In genomic region chr2:226657340-226658053, GRCh38 we compare ENCODE assay signal across 1 cellular context.
A peak's percentile ranks its signal among the peaks of the same experiment; 100 is the strongest.
TF ChIP-seq lines count a peak whose summit lies in the region.

No MANE protein-coding gene starts in this region.

TF ChIP-seq in HepG2, 621 proteins besides CTCF, POLR2A, EP300 and RAD21 (continued from another document and continues in another):
- TF ChIP-seq, protein P1, sequence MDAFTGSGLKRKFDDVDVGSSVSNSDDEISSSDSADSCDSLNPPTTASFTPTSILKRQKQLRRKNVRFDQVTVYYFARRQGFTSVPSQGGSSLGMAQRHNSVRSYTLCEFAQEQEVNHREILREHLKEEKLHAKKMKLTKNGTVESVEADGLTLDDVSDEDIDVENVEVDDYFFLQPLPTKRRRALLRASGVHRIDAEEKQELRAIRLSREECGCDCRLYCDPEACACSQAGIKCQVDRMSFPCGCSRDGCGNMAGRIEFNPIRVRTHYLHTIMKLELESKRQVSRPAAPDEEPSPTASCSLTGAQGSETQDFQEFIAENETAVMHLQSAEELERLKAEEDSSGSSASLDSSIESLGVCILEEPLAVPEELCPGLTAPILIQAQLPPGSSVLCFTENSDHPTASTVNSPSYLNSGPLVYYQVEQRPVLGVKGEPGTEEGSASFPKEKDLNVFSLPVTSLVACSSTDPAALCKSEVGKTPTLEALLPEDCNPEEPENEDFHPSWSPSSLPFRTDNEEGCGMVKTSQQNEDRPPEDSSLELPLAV (CRISPR knock-in tag; conservative IDR thresholded peaks at IDR 0.05; ENCODE audit: low read depth) = no peak
- TF ChIP-seq PRPF4 (IDR thresholded peaks at IDR 0.05; ENCODE audit: low read depth, low read length, poor library complexity, severe bottlenecking) = no peak
- peak; percentile 83 for TF ChIP-seq RARA (CRISPR knock-in tag; IDR thresholded peaks at IDR 0.05)
- TF ChIP-seq ZNF101 (CRISPR knock-in tag; IDR thresholded peaks at IDR 0.05; ENCODE audit: borderline replicate concordance, low read depth) = no peak
- TF ChIP-seq IRF9 (CRISPR knock-in tag; IDR thresholded peaks at IDR 0.05; ENCODE audit: borderline replicate concordance) = no peak
- TF ChIP-seq, protein P2, sequence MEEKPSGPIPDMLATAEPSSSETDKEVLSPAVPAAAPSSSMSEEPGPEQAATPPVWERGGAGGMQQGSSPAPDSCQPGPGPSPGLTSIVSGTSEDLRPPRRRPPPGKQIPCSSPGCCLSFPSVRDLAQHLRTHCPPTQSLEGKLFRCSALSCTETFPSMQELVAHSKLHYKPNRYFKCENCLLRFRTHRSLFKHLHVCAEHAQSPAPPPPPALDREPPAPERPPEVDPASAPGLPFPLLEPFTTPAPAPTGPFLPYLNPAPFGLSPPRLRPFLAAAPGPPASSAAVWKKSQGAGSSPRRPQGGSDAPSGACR (CRISPR knock-in tag; IDR thresholded peaks at IDR 0.05) = 0 out of 2 replicates have a peak, but pooled peaks have one; percentile 29
- no peak for TF ChIP-seq ZNF598 (CRISPR knock-in tag; IDR thresholded peaks at IDR 0.05; ENCODE audit: borderline replicate concordance)
- no peak; the same call in 1 of the 2 replicates for TF ChIP-seq ZNF564 (CRISPR knock-in tag; IDR thresholded peaks at IDR 0.05)
- TF ChIP-seq MBD4 (IDR thresholded peaks at IDR 0.05; ENCODE audit: borderline replicate concordance, low read length) = peak; percentile 96; the same call in 1 of the 2 replicates
- no peak for TF ChIP-seq ZNF720 (CRISPR knock-in tag; IDR thresholded peaks at IDR 0.05)
- TF ChIP-seq ATF7 (IDR thresholded peaks at IDR 0.05) = no peak
- TF ChIP-seq ATF7 (CRISPR knock-in tag; IDR thresholded peaks at IDR 0.05) = no peak
- peak; percentile 87; the same call in 1 of the 2 replicates for TF ChIP-seq GATA4 (IDR thresholded peaks at IDR 0.05; ENCODE audit: borderline replicate concordance, low read depth)
- TF ChIP-seq CBX1 (IDR thresholded peaks at IDR 0.05; ENCODE audit: low read depth) = no peak
- no peak for TF ChIP-seq ZNF607 (CRISPR knock-in tag; IDR thresholded peaks at IDR 0.05; ENCODE audit: borderline replicate concordance)
- TF ChIP-seq CREB3 (CRISPR knock-in tag; IDR thresholded peaks at IDR 0.05) = peak; percentile 50; the same call in 1 of the 2 replicates
- no peak for TF ChIP-seq HNRNPL (IDR thresholded peaks at IDR 0.05; ENCODE audit: low read depth, low read length)
- no peak; the same call in 1 of the 2 replicates for TF ChIP-seq CREB1 (IDR thresholded peaks at IDR 0.05)
- TF ChIP-seq CREB1 (CRISPR knock-in tag; IDR thresholded peaks at IDR 0.05) = peak; percentile 88
- TF ChIP-seq MED13 (CRISPR knock-in tag; IDR thresholded peaks at IDR 0.05) = peak; percentile 81
- TF ChIP-seq, protein P3, sequence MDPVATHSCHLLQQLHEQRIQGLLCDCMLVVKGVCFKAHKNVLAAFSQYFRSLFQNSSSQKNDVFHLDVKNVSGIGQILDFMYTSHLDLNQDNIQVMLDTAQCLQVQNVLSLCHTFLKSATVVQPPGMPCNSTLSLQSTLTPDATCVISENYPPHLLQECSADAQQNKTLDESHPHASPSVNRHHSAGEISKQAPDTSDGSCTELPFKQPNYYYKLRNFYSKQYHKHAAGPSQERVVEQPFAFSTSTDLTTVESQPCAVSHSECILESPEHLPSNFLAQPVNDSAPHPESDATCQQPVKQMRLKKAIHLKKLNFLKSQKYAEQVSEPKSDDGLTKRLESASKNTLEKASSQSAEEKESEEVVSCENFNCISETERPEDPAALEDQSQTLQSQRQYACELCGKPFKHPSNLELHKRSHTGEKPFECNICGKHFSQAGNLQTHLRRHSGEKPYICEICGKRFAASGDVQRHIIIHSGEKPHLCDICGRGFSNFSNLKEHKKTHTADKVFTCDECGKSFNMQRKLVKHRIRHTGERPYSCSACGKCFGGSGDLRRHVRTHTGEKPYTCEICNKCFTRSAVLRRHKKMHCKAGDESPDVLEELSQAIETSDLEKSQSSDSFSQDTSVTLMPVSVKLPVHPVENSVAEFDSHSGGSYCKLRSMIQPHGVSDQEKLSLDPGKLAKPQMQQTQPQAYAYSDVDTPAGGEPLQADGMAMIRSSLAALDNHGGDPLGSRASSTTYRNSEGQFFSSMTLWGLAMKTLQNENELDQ (CRISPR knock-in tag; IDR thresholded peaks at IDR 0.05; ENCODE audit: borderline replicate concordance) = no peak
- TF ChIP-seq, protein P4, sequence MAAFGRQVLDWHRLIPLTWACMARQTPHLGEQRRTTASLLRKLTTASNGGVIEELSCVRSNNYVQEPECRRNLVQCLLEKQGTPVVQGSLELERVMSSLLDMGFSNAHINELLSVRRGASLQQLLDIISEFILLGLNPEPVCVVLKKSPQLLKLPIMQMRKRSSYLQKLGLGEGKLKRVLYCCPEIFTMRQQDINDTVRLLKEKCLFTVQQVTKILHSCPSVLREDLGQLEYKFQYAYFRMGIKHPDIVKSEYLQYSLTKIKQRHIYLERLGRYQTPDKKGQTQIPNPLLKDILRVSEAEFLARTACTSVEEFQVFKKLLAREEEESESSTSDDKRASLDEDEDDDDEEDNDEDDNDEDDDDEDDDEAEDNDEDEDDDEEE (CRISPR knock-in tag; IDR thresholded peaks at IDR 0.05) = no peak
- 0 out of 2 replicates have a peak, but pooled peaks have one; percentile 58 for TF ChIP-seq TBX3 (IDR thresholded peaks at IDR 0.05; ENCODE audit: borderline replicate concordance)
- TF ChIP-seq HNRNPLL (IDR thresholded peaks at IDR 0.05; ENCODE audit: low read depth, low read length, poor library complexity, severe bottlenecking) = no peak
- no peak; the same call in 1 of the 2 replicates for TF ChIP-seq ZNF430 (CRISPR knock-in tag; IDR thresholded peaks at IDR 0.05)
- TF ChIP-seq ZNF784 (CRISPR knock-in tag; IDR thresholded peaks at IDR 0.05; ENCODE audit: borderline replicate concordance) = 0 out of 2 replicates have a peak, but pooled peaks have one; percentile 38
- TF ChIP-seq ZNF672 (CRISPR knock-in tag; IDR thresholded peaks at IDR 0.05) = no peak
- TF ChIP-seq ZBTB4 (CRISPR knock-in tag; IDR thresholded peaks at IDR 0.05; ENCODE audit: borderline replicate concordance) = no peak
- TF ChIP-seq, protein P5, sequence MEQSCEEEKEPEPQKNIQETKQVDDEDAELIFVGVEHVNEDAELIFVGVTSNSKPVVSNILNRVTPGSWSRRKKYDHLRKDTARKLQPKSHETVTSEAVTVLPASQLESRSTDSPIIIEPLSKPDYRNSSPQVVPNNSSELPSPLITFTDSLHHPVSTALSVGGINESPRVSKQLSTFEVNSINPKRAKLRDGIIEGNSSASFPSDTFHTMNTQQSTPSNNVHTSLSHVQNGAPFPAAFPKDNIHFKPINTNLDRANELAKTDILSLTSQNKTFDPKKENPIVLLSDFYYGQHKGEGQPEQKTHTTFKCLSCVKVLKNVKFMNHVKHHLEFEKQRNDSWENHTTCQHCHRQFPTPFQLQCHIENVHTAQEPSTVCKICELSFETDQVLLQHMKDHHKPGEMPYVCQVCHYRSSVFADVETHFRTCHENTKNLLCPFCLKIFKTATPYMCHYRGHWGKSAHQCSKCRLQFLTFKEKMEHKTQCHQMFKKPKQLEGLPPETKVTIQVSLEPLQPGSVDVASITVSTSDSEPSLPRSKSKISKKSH (CRISPR knock-in tag; IDR thresholded peaks at IDR 0.05; ENCODE audit: borderline replicate concordance) = no peak
- no peak for TF ChIP-seq NFE2 (CRISPR knock-in tag; IDR thresholded peaks at IDR 0.05)
- TF ChIP-seq, protein P6, sequence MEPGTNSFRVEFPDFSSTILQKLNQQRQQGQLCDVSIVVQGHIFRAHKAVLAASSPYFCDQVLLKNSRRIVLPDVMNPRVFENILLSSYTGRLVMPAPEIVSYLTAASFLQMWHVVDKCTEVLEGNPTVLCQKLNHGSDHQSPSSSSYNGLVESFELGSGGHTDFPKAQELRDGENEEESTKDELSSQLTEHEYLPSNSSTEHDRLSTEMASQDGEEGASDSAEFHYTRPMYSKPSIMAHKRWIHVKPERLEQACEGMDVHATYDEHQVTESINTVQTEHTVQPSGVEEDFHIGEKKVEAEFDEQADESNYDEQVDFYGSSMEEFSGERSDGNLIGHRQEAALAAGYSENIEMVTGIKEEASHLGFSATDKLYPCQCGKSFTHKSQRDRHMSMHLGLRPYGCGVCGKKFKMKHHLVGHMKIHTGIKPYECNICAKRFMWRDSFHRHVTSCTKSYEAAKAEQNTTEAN (CRISPR knock-in tag; conservative IDR thresholded peaks at IDR 0.05) = no peak
- TF ChIP-seq SRF (IDR thresholded peaks at IDR 0.05; ENCODE audit: low read depth, low read length) = no peak
- TF ChIP-seq HDAC6 (IDR thresholded peaks at IDR 0.05; ENCODE audit: low read depth, low read length) = no peak
- peak; percentile 98 for TF ChIP-seq NFIC (IDR thresholded peaks at IDR 0.05; ENCODE audit: low read length)
- no peak for TF ChIP-seq ZSCAN22 (CRISPR knock-in tag; IDR thresholded peaks at IDR 0.05)
- TF ChIP-seq, protein P7, sequence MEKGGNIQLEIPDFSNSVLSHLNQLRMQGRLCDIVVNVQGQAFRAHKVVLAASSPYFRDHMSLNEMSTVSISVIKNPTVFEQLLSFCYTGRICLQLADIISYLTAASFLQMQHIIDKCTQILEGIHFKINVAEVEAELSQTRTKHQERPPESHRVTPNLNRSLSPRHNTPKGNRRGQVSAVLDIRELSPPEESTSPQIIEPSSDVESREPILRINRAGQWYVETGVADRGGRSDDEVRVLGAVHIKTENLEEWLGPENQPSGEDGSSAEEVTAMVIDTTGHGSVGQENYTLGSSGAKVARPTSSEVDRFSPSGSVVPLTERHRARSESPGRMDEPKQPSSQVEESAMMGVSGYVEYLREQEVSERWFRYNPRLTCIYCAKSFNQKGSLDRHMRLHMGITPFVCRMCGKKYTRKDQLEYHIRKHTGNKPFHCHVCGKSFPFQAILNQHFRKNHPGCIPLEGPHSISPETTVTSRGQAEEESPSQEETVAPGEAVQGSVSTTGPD (CRISPR knock-in tag; IDR thresholded peaks at IDR 0.05) = no peak
- no peak for TF ChIP-seq ZFY (CRISPR knock-in tag; IDR thresholded peaks at IDR 0.05)
- no peak for TF ChIP-seq ZNF557 (CRISPR knock-in tag; IDR thresholded peaks at IDR 0.05)
- peak; percentile 98 for TF ChIP-seq GATAD2A (CRISPR knock-in tag; IDR thresholded peaks at IDR 0.05)
- TF ChIP-seq NFIB (CRISPR knock-in tag; IDR thresholded peaks at IDR 0.05; ENCODE audit: borderline replicate concordance) = no peak
- TF ChIP-seq YEATS4 (CRISPR knock-in tag; IDR thresholded peaks at IDR 0.05; ENCODE audit: borderline replicate concordance) = no peak
- TF ChIP-seq NCOA5 (CRISPR knock-in tag; IDR thresholded peaks at IDR 0.05) = no peak
- no peak for TF ChIP-seq CHD2 (IDR thresholded peaks at IDR 0.05; ENCODE audit: low read depth, low read length)
- TF ChIP-seq, protein P8, sequence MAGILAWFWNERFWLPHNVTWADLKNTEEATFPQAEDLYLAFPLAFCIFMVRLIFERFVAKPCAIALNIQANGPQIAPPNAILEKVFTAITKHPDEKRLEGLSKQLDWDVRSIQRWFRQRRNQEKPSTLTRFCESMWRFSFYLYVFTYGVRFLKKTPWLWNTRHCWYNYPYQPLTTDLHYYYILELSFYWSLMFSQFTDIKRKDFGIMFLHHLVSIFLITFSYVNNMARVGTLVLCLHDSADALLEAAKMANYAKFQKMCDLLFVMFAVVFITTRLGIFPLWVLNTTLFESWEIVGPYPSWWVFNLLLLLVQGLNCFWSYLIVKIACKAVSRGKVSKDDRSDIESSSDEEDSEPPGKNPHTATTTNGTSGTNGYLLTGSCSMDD (CRISPR knock-in tag; IDR thresholded peaks at IDR 0.05) = no peak
